Comparison of ENCODE assay signal across 8 cellular contexts in the genomic region with DNA sequence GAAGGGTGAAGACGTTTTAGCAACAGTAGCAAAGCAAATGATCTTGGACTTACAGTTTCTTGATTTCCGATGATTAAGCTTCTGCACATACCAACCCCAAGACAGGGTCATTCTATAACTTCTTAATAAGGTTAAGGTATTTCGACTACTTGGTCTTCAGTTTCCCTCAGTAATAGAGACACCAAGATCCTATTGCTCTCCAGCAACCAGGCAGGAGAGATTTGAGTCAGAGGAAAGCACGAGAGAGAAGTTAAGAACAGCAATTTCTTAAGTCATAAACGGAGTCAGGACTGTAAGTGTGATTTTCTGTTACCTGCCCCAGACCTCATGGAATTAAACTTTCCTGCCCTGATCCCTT.
DNase-seq lines count a peak whose midpoint lies in the region; ATAC-seq and TF ChIP-seq lines count a peak whose summit lies in the region.

No MANE protein-coding gene starts in this region.

- CTCF ChIA-PET in naive thymus-derived CD4-positive, alpha-beta T cell (lab: Charles Lee) = interaction anchor here (0.8 to 2.2 kb wide), 5 partner anchors 13 to 940 kb away, joined by 3 to 5 read pairs (median 3); no protein-coding TSS in a partner anchor

- no peaks in the 10 kb centered on the region for H3K36me3 ChIP-seq in GM23338 (ENCODE audit: insufficient read depth)
- no peaks in the 10 kb centered on the region for H3K36me3 ChIP-seq in naive thymus-derived CD4-positive, alpha-beta T cell (ENCODE audit: control insufficient read depth in 2 of 3, insufficient read depth in 3 of 3, low read length in 3 of 3)

- H3F3A ChIP-seq in GM23338 (replicated peaks; ENCODE audit: low read depth) = 0 out of 2 replicates have a peak, but pooled peaks cover 4% of the 10 kb centered on the region

- POLR2A ChIA-PET in naive thymus-derived CD4-positive, alpha-beta T cell (lab: Charles Lee) = no interaction called here

- peaks cover 10% of the 10 kb centered on the region for H3K27me3 Mint-ChIP-seq in GM23338 (ENCODE audit: insufficient read depth, low read depth, poor library complexity)
- peaks cover 16% of the 10 kb centered on the region for H3K27me3 Mint-ChIP-seq in activated T-helper 17 cell treated with anti-CD3 and anti-CD28 coated beads, Interleukin-2, amount 50 U/mL, for 72 hours
- peaks cover 25 to 41% (median 32%) of the 10 kb centered on the region in 5 donors for H3K27me3 Mint-ChIP-seq in naive thymus-derived CD4-positive, alpha-beta T cell

- no peaks in the 10 kb centered on the region for H3K79me2 ChIP-seq in GM23338 (replicated peaks; ENCODE audit: insufficient read depth)

- H3K27ac ChIP-seq in C4-2B (peak overlapping the region; percentile 71), GM23338 (ENCODE audit: low read depth) (no peak overlapping the region)
- no peak overlapping the region for H3K27ac ChIP-seq in naive thymus-derived CD4-positive, alpha-beta T cell (ENCODE audit: low read depth, low read length)

- no peak for ATAC-seq in GM23338
- ATAC-seq in activated T-helper 17 cell treated with anti-CD3 and anti-CD28 coated beads, Interleukin-2, amount 50 U/mL, for 72 hours (replicated peaks) = peak; percentile 12
- ATAC-seq in naive thymus-derived CD4-positive, alpha-beta T cell = no peak
- ATAC-seq in HG03025 (IDR thresholded peaks at IDR 0.05; ENCODE audit: low FRiP score, unreplicated experiment) = no peak

- no peak overlapping the region; the same call in 1 of the 2 replicates for H3K4me3 ChIP-seq in GM23338
- no peak overlapping the region for H3K4me3 ChIP-seq in naive thymus-derived CD4-positive, alpha-beta T cell (ENCODE audit: low read length)

- no peaks in the 10 kb centered on the region for H3K27me3 ChIP-seq in GM23338 (ENCODE audit: insufficient read depth)
- peaks cover 0 to 3% of the 10 kb centered on the region in 2 donors for H3K27me3 ChIP-seq in naive thymus-derived CD4-positive, alpha-beta T cell (ENCODE audit: control insufficient read depth in 2 of 2, insufficient read depth in 2 of 2, low read length in 2 of 2)

- TF ChIP-seq CTCF in C4-2B (conservative IDR thresholded peaks at IDR 0.05) (no peak), GM23338 (conservative IDR thresholded peaks at IDR 0.05; ENCODE audit: low read depth in 2 of 2) (no peak), GM10266 (IDR thresholded peaks at IDR 0.05; ENCODE audit: control insufficient read depth, insufficient read depth, low read depth, missing control alignments) (no peak)

- intact Hi-C loops in naive thymus-derived CD4-positive, alpha-beta T cell (cut with micrococcal nuclease) = loop anchor here (1.0 to 2.0 kb wide), 6 partner anchors 137 to 875 kb away; no protein-coding TSS in a partner anchor

- H3K4me3 Mint-ChIP-seq in GM23338 = no peak overlapping the region
- peak overlapping the region; percentile 31 for H3K4me3 Mint-ChIP-seq in activated T-helper 17 cell treated with anti-CD3 and anti-CD28 coated beads, Interleukin-2, amount 50 U/mL, for 72 hours
- peak overlapping the region in 7 of 10 donors; percentile 72 to 89 (median 82) for H3K4me3 Mint-ChIP-seq in naive thymus-derived CD4-positive, alpha-beta T cell

- no peak for DNase-seq in GM23338 (ENCODE audit: low spot score)
- DNase-seq in naive thymus-derived CD4-positive, alpha-beta T cell = no peak
- no peak for DNase-seq in GM10266 (ENCODE audit: extremely low spot score)
- DNase-seq in hepatic stellate cell (ENCODE audit: low spot score) = no peak
- DNase-seq in inferior parietal cortex (ENCODE audit: extremely low spot score) = no peak

- no peak overlapping the region for H3K27ac Mint-ChIP-seq in GM23338
- no peak overlapping the region for H3K27ac Mint-ChIP-seq in activated T-helper 17 cell treated with anti-CD3 and anti-CD28 coated beads, Interleukin-2, amount 50 U/mL, for 72 hours
- H3K27ac Mint-ChIP-seq in naive thymus-derived CD4-positive, alpha-beta T cell = no peak overlapping the region

- H3K4me2 ChIP-seq in GM23338 = no peak overlapping the region

- peaks cover 29% of the 10 kb centered on the region for H3K9me3 Mint-ChIP-seq in GM23338
- no peaks in the 10 kb centered on the region for H3K9me3 Mint-ChIP-seq in activated T-helper 17 cell treated with anti-CD3 and anti-CD28 coated beads, Interleukin-2, amount 50 U/mL, for 72 hours
- H3K9me3 Mint-ChIP-seq in naive thymus-derived CD4-positive, alpha-beta T cell = peaks cover 0 to 15% (median 4%) of the 10 kb centered on the region in 11 donors

- H3K9me3 ChIP-seq in naive thymus-derived CD4-positive, alpha-beta T cell (ENCODE audit: control insufficient read depth in 2 of 3, low read length in 3 of 3) = no peaks in the 10 kb centered on the region

- peak overlapping the region; percentile 57; the same call in 1 of the 2 replicates for H2AFZ ChIP-seq in GM23338

- H3K4me1 Mint-ChIP-seq in GM23338 = peaks cover 18% of the 10 kb centered on the region
- H3K4me1 Mint-ChIP-seq in activated T-helper 17 cell treated with anti-CD3 and anti-CD28 coated beads, Interleukin-2, amount 50 U/mL, for 72 hours = no peaks in the 10 kb centered on the region
- peaks cover 0 to 16% (median 13%) of the 10 kb centered on the region in 7 donors for H3K4me1 Mint-ChIP-seq in naive thymus-derived CD4-positive, alpha-beta T cell

- peaks cover 9% of the 10 kb centered on the region; the same call in 1 of the 2 replicates for H3K4me1 ChIP-seq in GM23338 (ENCODE audit: insufficient read depth)
- H3K4me1 ChIP-seq in naive thymus-derived CD4-positive, alpha-beta T cell (ENCODE audit: control insufficient read depth in 2 of 2, insufficient read depth in 2 of 2, low read length in 2 of 2) = peaks cover 6 to 10% of the 10 kb centered on the region in 2 donors

- no peaks in the 10 kb centered on the region for H4K20me1 ChIP-seq in GM23338 (replicated peaks; ENCODE audit: insufficient read depth)

- H3K36me3 Mint-ChIP-seq in GM23338 (ENCODE audit: low read depth) = peaks cover 23% of the 10 kb centered on the region
- no peaks in the 10 kb centered on the region for H3K36me3 Mint-ChIP-seq in activated T-helper 17 cell treated with anti-CD3 and anti-CD28 coated beads, Interleukin-2, amount 50 U/mL, for 72 hours (ENCODE audit: low read depth)
- H3K36me3 Mint-ChIP-seq in naive thymus-derived CD4-positive, alpha-beta T cell = peaks cover 0 to 17% (median 0%) of the 10 kb centered on the region in 5 donors

- H3K9me2 ChIP-seq in GM23338 (ENCODE audit: insufficient read depth) = no peaks in the 10 kb centered on the region

TF ChIP-seq in GM23338, 12 proteins besides CTCF, POLR2A, EP300 and RAD21 (continues in another document):
- TF ChIP-seq, protein P1, sequence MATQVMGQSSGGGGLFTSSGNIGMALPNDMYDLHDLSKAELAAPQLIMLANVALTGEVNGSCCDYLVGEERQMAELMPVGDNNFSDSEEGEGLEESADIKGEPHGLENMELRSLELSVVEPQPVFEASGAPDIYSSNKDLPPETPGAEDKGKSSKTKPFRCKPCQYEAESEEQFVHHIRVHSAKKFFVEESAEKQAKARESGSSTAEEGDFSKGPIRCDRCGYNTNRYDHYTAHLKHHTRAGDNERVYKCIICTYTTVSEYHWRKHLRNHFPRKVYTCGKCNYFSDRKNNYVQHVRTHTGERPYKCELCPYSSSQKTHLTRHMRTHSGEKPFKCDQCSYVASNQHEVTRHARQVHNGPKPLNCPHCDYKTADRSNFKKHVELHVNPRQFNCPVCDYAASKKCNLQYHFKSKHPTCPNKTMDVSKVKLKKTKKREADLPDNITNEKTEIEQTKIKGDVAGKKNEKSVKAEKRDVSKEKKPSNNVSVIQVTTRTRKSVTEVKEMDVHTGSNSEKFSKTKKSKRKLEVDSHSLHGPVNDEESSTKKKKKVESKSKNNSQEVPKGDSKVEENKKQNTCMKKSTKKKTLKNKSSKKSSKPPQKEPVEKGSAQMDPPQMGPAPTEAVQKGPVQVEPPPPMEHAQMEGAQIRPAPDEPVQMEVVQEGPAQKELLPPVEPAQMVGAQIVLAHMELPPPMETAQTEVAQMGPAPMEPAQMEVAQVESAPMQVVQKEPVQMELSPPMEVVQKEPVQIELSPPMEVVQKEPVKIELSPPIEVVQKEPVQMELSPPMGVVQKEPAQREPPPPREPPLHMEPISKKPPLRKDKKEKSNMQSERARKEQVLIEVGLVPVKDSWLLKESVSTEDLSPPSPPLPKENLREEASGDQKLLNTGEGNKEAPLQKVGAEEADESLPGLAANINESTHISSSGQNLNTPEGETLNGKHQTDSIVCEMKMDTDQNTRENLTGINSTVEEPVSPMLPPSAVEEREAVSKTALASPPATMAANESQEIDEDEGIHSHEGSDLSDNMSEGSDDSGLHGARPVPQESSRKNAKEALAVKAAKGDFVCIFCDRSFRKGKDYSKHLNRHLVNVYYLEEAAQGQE (IDR thresholded peaks at IDR 0.05; ENCODE audit: unreplicated experiment) = no peak
- TF ChIP-seq CREB1 (CRISPR knock-in tag; IDR thresholded peaks at IDR 0.05; ENCODE audit: low read depth) (no peak), EZH2 (IDR thresholded peaks at IDR 0.05; ENCODE audit: low read depth, unreplicated experiment) (no peak), JUNB (IDR thresholded peaks at IDR 0.05; ENCODE audit: unreplicated experiment) (no peak)
